ENCODE assay signal across 1 cellular context in genomic region chr5:62284946-62285891, GRCh38.
TF ChIP-seq lines count a peak whose summit lies in the region.

No MANE protein-coding gene starts in this region.

TF ChIP-seq in GM12878, 131 proteins besides CTCF, POLR2A, EP300 and RAD21 (continued from another document):
- TF ChIP-seq, protein P1, sequence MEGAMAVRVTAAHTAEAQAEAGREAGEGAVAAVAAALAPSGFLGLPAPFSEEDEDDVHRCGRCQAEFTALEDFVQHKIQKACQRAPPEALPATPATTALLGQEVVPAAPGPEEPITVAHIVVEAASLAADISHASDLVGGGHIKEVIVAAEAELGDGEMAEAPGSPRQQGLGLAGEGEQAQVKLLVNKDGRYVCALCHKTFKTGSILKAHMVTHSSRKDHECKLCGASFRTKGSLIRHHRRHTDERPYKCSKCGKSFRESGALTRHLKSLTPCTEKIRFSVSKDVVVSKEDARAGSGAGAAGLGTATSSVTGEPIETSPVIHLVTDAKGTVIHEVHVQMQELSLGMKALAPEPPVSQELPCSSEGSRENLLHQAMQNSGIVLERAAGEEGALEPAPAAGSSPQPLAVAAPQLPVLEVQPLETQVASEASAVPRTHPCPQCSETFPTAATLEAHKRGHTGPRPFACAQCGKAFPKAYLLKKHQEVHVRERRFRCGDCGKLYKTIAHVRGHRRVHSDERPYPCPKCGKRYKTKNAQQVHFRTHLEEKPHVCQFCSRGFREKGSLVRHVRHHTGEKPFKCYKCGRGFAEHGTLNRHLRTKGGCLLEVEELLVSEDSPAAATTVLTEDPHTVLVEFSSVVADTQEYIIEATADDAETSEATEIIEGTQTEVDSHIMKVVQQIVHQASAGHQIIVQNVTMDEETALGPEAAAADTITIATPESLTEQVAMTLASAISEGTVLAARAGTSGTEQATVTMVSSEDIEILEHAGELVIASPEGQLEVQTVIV (IDR thresholded peaks at IDR 0.05; ENCODE audit: borderline replicate concordance, partially characterized antibody) = no peak
- TF ChIP-seq, protein P2, sequence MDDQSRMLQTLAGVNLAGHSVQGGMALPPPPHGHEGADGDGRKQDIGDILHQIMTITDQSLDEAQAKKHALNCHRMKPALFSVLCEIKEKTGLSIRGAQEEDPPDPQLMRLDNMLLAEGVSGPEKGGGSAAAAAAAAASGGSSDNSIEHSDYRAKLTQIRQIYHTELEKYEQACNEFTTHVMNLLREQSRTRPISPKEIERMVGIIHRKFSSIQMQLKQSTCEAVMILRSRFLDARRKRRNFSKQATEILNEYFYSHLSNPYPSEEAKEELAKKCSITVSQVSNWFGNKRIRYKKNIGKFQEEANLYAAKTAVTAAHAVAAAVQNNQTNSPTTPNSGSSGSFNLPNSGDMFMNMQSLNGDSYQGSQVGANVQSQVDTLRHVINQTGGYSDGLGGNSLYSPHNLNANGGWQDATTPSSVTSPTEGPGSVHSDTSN (IDR thresholded peaks at IDR 0.05; ENCODE audit: insufficient replicate concordance, low read depth, low read length) = no peak
- TF ChIP-seq POLR2AphosphoS5 (IDR thresholded peaks at IDR 0.05; ENCODE audit: low read length) (no peak), FOXK2 (IDR thresholded peaks at IDR 0.05) (no peak), NFYA (IDR thresholded peaks at IDR 0.05; ENCODE audit: borderline replicate concordance, low read depth, low read length) (no peak), TCF3 (IDR thresholded peaks at IDR 0.05; ENCODE audit: borderline replicate concordance, insufficient read depth, low read depth, low read length) (0 out of 2 replicates have a peak, but pooled peaks have one; percentile 25), CHD1 (IDR thresholded peaks at IDR 0.05; ENCODE audit: low read depth, low read length) (no peak), TBL1XR1 (IDR thresholded peaks at IDR 0.05; ENCODE audit: low read depth, low read length) (peak; percentile 24; the same call in 1 of the 2 replicates), HDGF (IDR thresholded peaks at IDR 0.05) (no peak), YBX1 (IDR thresholded peaks at IDR 0.05) (no peak), SRF (IDR thresholded peaks at IDR 0.05; ENCODE audit: low read depth in 2 of 2, low read length in 2 of 2) (no peak), KLF5 (IDR thresholded peaks at IDR 0.05; ENCODE audit: partially characterized antibody) (no peak), TCF12 (IDR thresholded peaks at IDR 0.05; ENCODE audit: low read depth, low read length) (no peak), BRCA1 (IDR thresholded peaks at IDR 0.05; ENCODE audit: low read depth, low read length) (no peak), EZH2 (IDR thresholded peaks at IDR 0.05; ENCODE audit: borderline replicate concordance, control insufficient read depth, low read depth, low read length) (no peak), MYB (IDR thresholded peaks at IDR 0.05; ENCODE audit: borderline replicate concordance, low read depth, low read length) (no peak), SIX5 (IDR thresholded peaks at IDR 0.05; ENCODE audit: low read depth, low read length, severe bottlenecking) (no peak), RBBP5 (conservative IDR thresholded peaks at IDR 0.05) (no peak), TAF1 (IDR thresholded peaks at IDR 0.05; ENCODE audit: borderline replicate concordance, low read depth, low read length) (peak; percentile 23; the same call in 1 of the 2 replicates), LARP7 (IDR thresholded peaks at IDR 0.05) (no peak), HDAC2 (IDR thresholded peaks at IDR 0.05) (no peak), POU2F2 (IDR thresholded peaks at IDR 0.05; ENCODE audit: borderline replicate concordance, low read depth, low read length) (no peak), FOS (IDR thresholded peaks at IDR 0.05; ENCODE audit: borderline replicate concordance, extremely low read depth, insufficient read length) (no peak)
TF ChIP-seq in GM12878: peak in this region for 38.
